Comparison of ENCODE assay signal across 9 cellular contexts in the genomic region with DNA sequence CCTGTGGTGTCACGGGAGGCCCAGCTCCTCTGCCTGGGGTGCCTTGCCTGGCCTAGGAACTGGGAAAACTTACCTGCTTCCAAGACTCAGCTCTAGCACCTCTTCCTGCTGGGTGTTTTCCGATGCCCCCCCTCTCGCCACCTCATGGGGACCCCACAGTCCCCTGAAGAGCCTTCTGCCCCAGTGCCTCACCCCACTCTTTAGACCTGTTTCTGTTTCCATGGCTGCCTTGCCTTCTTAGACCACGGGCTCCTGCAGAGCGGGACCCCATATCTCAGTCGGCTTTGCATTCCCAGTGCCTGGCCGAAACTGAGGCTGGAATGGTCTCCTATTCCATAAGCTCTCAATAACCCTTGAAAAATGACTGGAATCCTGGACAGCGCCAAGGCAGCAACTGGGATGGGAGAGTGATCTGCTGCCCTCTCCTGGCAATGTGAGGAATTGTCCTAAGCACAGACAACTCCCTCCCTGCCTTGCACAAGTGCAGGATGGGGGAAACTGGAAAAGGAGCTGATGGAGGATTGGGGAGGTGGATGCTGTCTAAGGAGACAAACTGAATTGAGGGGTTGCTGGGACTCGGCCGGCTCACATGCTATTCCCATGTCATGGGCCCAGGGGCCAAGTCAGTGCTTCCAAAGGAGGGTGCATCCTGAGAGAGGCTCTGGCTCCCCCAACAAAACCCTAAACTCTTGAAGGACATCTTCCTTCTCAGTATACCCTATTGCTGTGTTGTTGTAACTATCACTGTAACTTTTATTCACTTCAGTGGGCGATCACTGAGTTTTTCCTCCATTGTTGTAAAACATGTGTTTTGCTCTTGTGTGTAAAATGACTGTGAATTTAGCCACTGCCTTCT. TPM values are rescaled to one million over a fixed set of nuclear protein-coding genes. Genes with fewer than 3 reads are reported as not detected.
A peak's percentile ranks its signal among the peaks of the same experiment; 100 is the strongest.
DNase-seq lines count a peak whose midpoint lies in the region; ATAC-seq and TF ChIP-seq lines count a peak whose summit lies in the region.
"Had no signal": no experiment of that assay in that cellular context is flagged by ENCODE, and none has a peak within 500 bp of the region (broad histone marks: within the 10 kb centered on the region; RNA-seq: fewer than 3 reads in every experiment).

No MANE protein-coding gene starts in this region.

- ATAC-seq in esophagus mucosa (peak; percentile 80), GM18861 (IDR thresholded peaks at IDR 0.05; ENCODE audit: unreplicated experiment) (no peak)

- peak; percentile 34 for DNase-seq in CMK (ENCODE audit: low read depth)
- DNase-seq in HEK293T (ENCODE audit: extremely low spot score), result peak; percentile 87
- peak; percentile 37 for DNase-seq in NCI-H748 (lab: John Stamatoyannopoulos, UW; ENCODE audit: unreplicated experiment)
- peak; percentile 72 for DNase-seq in activated CD8-positive, alpha-beta memory T cell treated with anti-CD3 and anti-CD28 coated beads, Interleukin-2, amount 50 U/mL, for 48 hours
- DNase-seq in myocyte (ENCODE audit: low read depth), result peak; percentile 78
- peak in 1 of 2 donors; percentile 71 for DNase-seq in suprapubic skin (ENCODE audit: low spot score in 2 of 2)

- H3K4me1 ChIP-seq in suprapubic skin, result peaks cover 4% of the 10 kb centered on the region

- WGBS in suprapubic skin, result 36% methylated on average over 11 of the region's 11 CpGs

- no peak overlapping the region for H3K27ac ChIP-seq in suprapubic skin
- H3K27ac ChIP-seq: SK-N-MC had no signal

- no peaks in the 10 kb centered on the region for H3K36me3 ChIP-seq in suprapubic skin

- CTCF ChIA-PET in HEK293T (lab: Yijun Ruan, JAX), result interaction anchor here (0.6 to 2.3 kb wide), 17 partner anchors 9 to 380 kb away, joined by 3 to 20 read pairs (median 4); no protein-coding TSS in a partner anchor

- H3K4me3 ChIP-seq in suprapubic skin, result no peak overlapping the region
- H3K4me3 ChIP-seq: SK-N-MC had no signal

- TF ChIP-seq CTCF in suprapubic skin (IDR thresholded peaks at IDR 0.05), result peak; percentile 61 to 90

- H3K9me3 ChIP-seq in suprapubic skin, result no peaks in the 10 kb centered on the region

- no peak for TF ChIP-seq POLR2A in suprapubic skin (IDR thresholded peaks at IDR 0.05)

- TF ChIP-seq EP300 in suprapubic skin (IDR thresholded peaks at IDR 0.05), result no peak

- POLR2A ChIA-PET in HEK293T (lab: Yijun Ruan, JAX), result no interaction called here

- no peaks in the 10 kb centered on the region for H3K27me3 ChIP-seq in suprapubic skin

TF ChIP-seq in HEK293T, 16 proteins besides CTCF, POLR2A, EP300 and RAD21:
- TF ChIP-seq ARNT (IDR thresholded peaks at IDR 0.05) (no peak), SUZ12 (IDR thresholded peaks at IDR 0.05) (no peak), TARDBP (IDR thresholded peaks at IDR 0.05) (no peak), L3MBTL2 (conservative IDR thresholded peaks at IDR 0.05) (no peak), ELF4 (IDR thresholded peaks at IDR 0.05) (no peak), FOXM1 (IDR thresholded peaks at IDR 0.05; ENCODE audit: borderline replicate concordance) (no peak), FOXK2 (IDR thresholded peaks at IDR 0.05) (no peak), CTBP1 (IDR thresholded peaks at IDR 0.05; ENCODE audit: borderline replicate concordance) (no peak), LEF1 (IDR thresholded peaks at IDR 0.05; ENCODE audit: borderline replicate concordance) (no peak), NFRKB (IDR thresholded peaks at IDR 0.05) (no peak), BHLHE40 (IDR thresholded peaks at IDR 0.05; ENCODE audit: borderline replicate concordance) (no peak), SP1 (IDR thresholded peaks at IDR 0.05) (no peak), FOXA1 (IDR thresholded peaks at IDR 0.05) (no peak), HDGF (IDR thresholded peaks at IDR 0.05; ENCODE audit: borderline replicate concordance) (no peak), ZNF384 (IDR thresholded peaks at IDR 0.05) (no peak)
- TF ChIP-seq, protein P1, sequence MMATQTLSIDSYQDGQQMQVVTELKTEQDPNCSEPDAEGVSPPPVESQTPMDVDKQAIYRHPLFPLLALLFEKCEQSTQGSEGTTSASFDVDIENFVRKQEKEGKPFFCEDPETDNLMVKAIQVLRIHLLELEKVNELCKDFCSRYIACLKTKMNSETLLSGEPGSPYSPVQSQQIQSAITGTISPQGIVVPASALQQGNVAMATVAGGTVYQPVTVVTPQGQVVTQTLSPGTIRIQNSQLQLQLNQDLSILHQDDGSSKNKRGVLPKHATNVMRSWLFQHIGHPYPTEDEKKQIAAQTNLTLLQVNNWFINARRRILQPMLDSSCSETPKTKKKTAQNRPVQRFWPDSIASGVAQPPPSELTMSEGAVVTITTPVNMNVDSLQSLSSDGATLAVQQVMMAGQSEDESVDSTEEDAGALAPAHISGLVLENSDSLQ (IDR thresholded peaks at IDR 0.05), result no peak

RNA-seq across cellular contexts. Expression of a gene that starts 26.6 kb away (rescaled TPM):
- total RNA-seq in esophagus mucosa (8.0 TPM), myocyte (4.9 and 5.9 TPM in 2 replicates), suprapubic skin (10 to 100 TPM; 16.2 to 22.6 (median 21.4) TPM)
- polyA plus RNA-seq in myocyte (2012), result 5.1 TPM

RNA-seq across cellular contexts. Expression of a gene that starts 50.2 kb away (rescaled TPM):
- total RNA-seq in esophagus mucosa, result not detected
- total RNA-seq in myocyte, result not detected in 2 replicates
- not detected for polyA plus RNA-seq in myocyte (2012)
- total RNA-seq in suprapubic skin, result under 1 TPM in 2 of 4 donors, not detected in 2; 0.21 to 0.32 TPM
